8 cellular contexts compared by ENCODE assay signal in genomic region chr10:98170249-98171117, GRCh38. TPM values are rescaled to one million over a fixed set of nuclear protein-coding genes. Genes with fewer than 3 reads are reported as not detected.
A peak's percentile ranks its signal among the peaks of the same experiment; 100 is the strongest.
DNase-seq lines count a peak whose midpoint lies in the region; ATAC-seq and TF ChIP-seq lines count a peak whose summit lies in the region.

No MANE protein-coding gene starts in this region.

- H2AFZ ChIP-seq in OCI-LY1 (ENCODE audit: low read length): no peak overlapping the region

- intact Hi-C loops in breast epithelium (cut with DNase I; ENCODE audit: low total_unique reads): no loop called here

- H3K4me1 ChIP-seq in OCI-LY1 (ENCODE audit: insufficient read depth, low read length, severe bottlenecking) (peaks cover 52% of the 10 kb centered on the region), breast epithelium (peaks cover 0 to 5% of the 10 kb centered on the region in 2 donors)

- ATAC-seq in HG02588 (IDR thresholded peaks at IDR 0.05; ENCODE audit: unreplicated experiment) (peak; percentile 54), GM19455 (IDR thresholded peaks at IDR 0.05; ENCODE audit: unreplicated experiment) (no peak)

- peak overlapping the region; percentile 97 for H3K27ac ChIP-seq in OCI-LY1 (ENCODE audit: low read depth, low read length, poor library complexity, severe bottlenecking)
- peak overlapping the region in 1 of 2 donors; percentile 0 for H3K27ac ChIP-seq in breast epithelium

- H3K79me2 ChIP-seq in OCI-LY1 (ENCODE audit: insufficient read depth, low read length): no peaks in the 10 kb centered on the region

- TF ChIP-seq CTCF in OCI-LY1 (IDR thresholded peaks at IDR 0.05; ENCODE audit: low read length): peak; percentile 52
- TF ChIP-seq CTCF in breast epithelium (IDR thresholded peaks at IDR 0.05): peak; percentile 74 to 85 (median 75)
- TF ChIP-seq CTCF in kidney epithelial cell (IDR thresholded peaks at IDR 0.05; ENCODE audit: insufficient read depth, low read length, poor library complexity, severe bottlenecking): peak; percentile 75

- peaks cover 51% of the 10 kb centered on the region for H3K36me3 ChIP-seq in OCI-LY1 (ENCODE audit: insufficient read depth, low read length)
- no peaks in the 10 kb centered on the region for H3K36me3 ChIP-seq in breast epithelium
- no peaks in the 10 kb centered on the region for H3K36me3 ChIP-seq in kidney epithelial cell (ENCODE audit: control insufficient read depth, insufficient read depth, low read length)

- H3K9me2 ChIP-seq in OCI-LY1 (ENCODE audit: low read depth, low read length): no peaks in the 10 kb centered on the region

- DNase-seq in activated T-cell treated with anti-CD3 and anti-CD28 coated beads, Interleukin-2, amount 50 U/mL, for 48 hours: peak; percentile 26 to 38
- DNase-seq in activated T-cell treated with anti-CD3 and anti-CD28 coated beads for 4 hours: no peak
- peak in 1 of 2 donors; percentile 26 for DNase-seq in breast epithelium (ENCODE audit: low spot score in 2 of 2)
- peak; percentile 16 for DNase-seq in kidney epithelial cell (ENCODE audit: low read depth)
- DNase-seq in superior temporal gyrus (ENCODE audit: extremely low spot score): peak; percentile 80

- TF ChIP-seq POLR2A in breast epithelium (IDR thresholded peaks at IDR 0.05): no peak

- H3F3A ChIP-seq in OCI-LY1 (ENCODE audit: insufficient read depth, low read length): no peaks in the 10 kb centered on the region

- H3K4me3 ChIP-seq in OCI-LY1 (ENCODE audit: low read depth, low read length, poor library complexity, severe bottlenecking) (no peak overlapping the region), breast epithelium (no peak overlapping the region), kidney epithelial cell (ENCODE audit: low read depth, low read length) (no peak overlapping the region)

- no peak overlapping the region; the same call in 1 of the 2 replicates for H3K4me2 ChIP-seq in OCI-LY1 (ENCODE audit: low read length)

- H3K27me3 ChIP-seq in OCI-LY1 (ENCODE audit: insufficient read depth, low read length) (no peaks in the 10 kb centered on the region), breast epithelium (no peaks in the 10 kb centered on the region), kidney epithelial cell (ENCODE audit: control insufficient read depth, insufficient read depth, low read length) (no peaks in the 10 kb centered on the region)

- H3K9me3 ChIP-seq in OCI-LY1 (ENCODE audit: low read length) (no peaks in the 10 kb centered on the region), breast epithelium (no peaks in the 10 kb centered on the region)

- H4K20me1 ChIP-seq in OCI-LY1 (ENCODE audit: insufficient read depth, low read length): no peaks in the 10 kb centered on the region

- no peak overlapping the region; the same call in 1 of the 2 replicates for H3K9ac ChIP-seq in OCI-LY1 (ENCODE audit: low read length)

RNA-seq across cellular contexts. Expression of gene R3HCC1L, which starts 36.0 kb away (rescaled TPM):
- total RNA-seq in breast epithelium: 10 to 100 TPM; 12.2 to 28.5 (median 20.6) TPM
- total RNA-seq in kidney epithelial cell: 10.7 and 12.9 TPM in 2 replicates
